In genomic region chr12:116066381-116067230, GRCh38 we compare ENCODE assay signal across 8 cellular contexts.
DNase-seq lines count a peak whose midpoint lies in the region; ATAC-seq, FAIRE-seq and TF ChIP-seq lines count a peak whose summit lies in the region.

No MANE protein-coding gene starts in this region.

- POLR2A ChIA-PET in MCF 10A (lab: Yijun Ruan, JAX) = interaction anchor here (0.6 to 1.8 kb wide), 5 partner anchors 12 to 185 kb away, joined by 4 to 6 read pairs (median 4); no protein-coding TSS in a partner anchor

- in situ Hi-C loops in KBM-7 (cut with MboI; ENCODE audit: low pct_unique_long_range_greater_than_20kb, low sequenced_read_pairs) = no loop called here

- peak; percentile 79 for FAIRE-seq in TTC549 (lab: Jason Lieb, UNC)

- CTCF ChIA-PET in MCF 10A (lab: Yijun Ruan, JAX) = interaction anchor here (0.6 to 2.0 kb wide), 9 partner anchors 8 to 533 kb away, joined by 3 to 11 read pairs (median 3); no protein-coding TSS in a partner anchor

- intact Hi-C loops in MCF 10A (cut with micrococcal nuclease) = loop anchor here (1.0 to 5.0 kb wide), 2 partner anchors 76 to 170 kb away; no protein-coding TSS in a partner anchor

- no peaks in the 10 kb centered on the region for H3K27me3 Mint-ChIP-seq in MCF 10A (ENCODE audit: insufficient read depth, unreplicated experiment)

- H3K36me3 Mint-ChIP-seq in MCF 10A (ENCODE audit: insufficient read depth, unreplicated experiment) = peaks cover 4% of the 10 kb centered on the region

- TF ChIP-seq CTCF in MCF 10A (IDR thresholded peaks at IDR 0.05; ENCODE audit: unreplicated experiment) = peak; percentile 70

- DNase-seq in Daoy (ENCODE audit: low read depth) (peak; percentile 67), KBM-7 (peak; percentile 67), MCF 10A (ENCODE audit: unreplicated experiment) (peak; percentile 55), lung microvascular endothelial cell (ENCODE audit: low read depth in 2 of 2) (peak; percentile 62 to 68)
- DNase-seq in stimulated activated naive CD4-positive, alpha-beta T cell (lab: John Stamatoyannopoulos, UW) = peak; percentile 5 to 45 (median 31)

- H3K9me3 Mint-ChIP-seq in MCF 10A (ENCODE audit: unreplicated experiment) = no peaks in the 10 kb centered on the region

- no peak overlapping the region for H3K27ac Mint-ChIP-seq in MCF 10A (ENCODE audit: low read depth, unreplicated experiment)

- H3K4me3 Mint-ChIP-seq in MCF 10A (ENCODE audit: unreplicated experiment) = no peak overlapping the region

- peaks cover 18% of the 10 kb centered on the region for H3K4me1 Mint-ChIP-seq in MCF 10A (ENCODE audit: insufficient read depth, unreplicated experiment)

- no peak for ATAC-seq in GM19397 (IDR thresholded peaks at IDR 0.05; ENCODE audit: unreplicated experiment)
- no peak for ATAC-seq in HG02884 (IDR thresholded peaks at IDR 0.05; ENCODE audit: unreplicated experiment)

- BruUV-seq in MCF 10A (replicated peaks; lab: Mats Ljungman, UMichigan) = no TSS peak
